In the genomic region with DNA sequence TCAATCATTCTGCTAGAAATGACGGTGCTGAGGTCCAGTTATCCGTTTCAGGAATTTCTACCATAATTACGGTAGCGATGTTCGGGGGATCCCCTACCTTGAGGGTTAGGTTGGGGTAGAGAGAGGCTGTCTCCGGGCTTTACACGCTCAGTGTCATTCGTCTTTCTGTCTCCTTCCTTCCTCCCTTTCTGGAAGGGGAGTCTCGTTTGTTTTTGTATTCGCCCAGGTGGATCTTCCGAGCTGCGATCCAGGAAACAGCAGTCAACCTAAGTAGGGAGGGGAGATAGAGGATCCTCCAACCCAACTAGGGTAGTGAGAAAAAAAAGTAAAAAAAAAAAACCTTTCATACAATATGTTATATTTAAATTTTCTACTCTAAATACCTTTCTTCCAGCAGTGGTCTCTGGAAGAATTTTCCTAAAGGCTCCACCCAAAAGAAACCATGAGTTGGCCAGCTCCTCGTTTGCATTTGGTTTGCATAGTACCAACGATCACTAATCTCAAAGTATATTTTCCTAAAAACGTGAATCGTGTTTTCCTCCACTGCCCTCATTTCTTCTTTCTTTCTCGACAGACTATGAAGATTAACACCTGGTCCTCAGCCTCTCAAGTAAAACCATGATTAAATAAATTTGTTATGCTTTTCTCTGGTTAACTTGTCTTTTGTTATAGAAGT, we compare ENCODE assay signal across 1 cellular context.
TF ChIP-seq lines count a peak whose summit lies in the region.

No MANE protein-coding gene starts in this region.

TF ChIP-seq in GM12878, 131 proteins besides CTCF, POLR2A, EP300 and RAD21:
- 0 out of 2 replicates have a peak, but pooled peaks have one; percentile 3 for TF ChIP-seq ZNF24 (IDR thresholded peaks at IDR 0.05)
- no peak for TF ChIP-seq ZNF207 (IDR thresholded peaks at IDR 0.05; ENCODE audit: borderline replicate concordance)
- peak; percentile 64; the same call in 1 of the 2 replicates for TF ChIP-seq RBBP5 (conservative IDR thresholded peaks at IDR 0.05)
- TF ChIP-seq NR2C2 (IDR thresholded peaks at IDR 0.05; ENCODE audit: borderline replicate concordance, control insufficient read depth, insufficient read length, low read depth), result no peak
- TF ChIP-seq EGR1 (IDR thresholded peaks at IDR 0.05; ENCODE audit: borderline replicate concordance in 1 of 2, low read depth in 2 of 2, low read length in 2 of 2), result no peak
- TF ChIP-seq, protein P1, sequence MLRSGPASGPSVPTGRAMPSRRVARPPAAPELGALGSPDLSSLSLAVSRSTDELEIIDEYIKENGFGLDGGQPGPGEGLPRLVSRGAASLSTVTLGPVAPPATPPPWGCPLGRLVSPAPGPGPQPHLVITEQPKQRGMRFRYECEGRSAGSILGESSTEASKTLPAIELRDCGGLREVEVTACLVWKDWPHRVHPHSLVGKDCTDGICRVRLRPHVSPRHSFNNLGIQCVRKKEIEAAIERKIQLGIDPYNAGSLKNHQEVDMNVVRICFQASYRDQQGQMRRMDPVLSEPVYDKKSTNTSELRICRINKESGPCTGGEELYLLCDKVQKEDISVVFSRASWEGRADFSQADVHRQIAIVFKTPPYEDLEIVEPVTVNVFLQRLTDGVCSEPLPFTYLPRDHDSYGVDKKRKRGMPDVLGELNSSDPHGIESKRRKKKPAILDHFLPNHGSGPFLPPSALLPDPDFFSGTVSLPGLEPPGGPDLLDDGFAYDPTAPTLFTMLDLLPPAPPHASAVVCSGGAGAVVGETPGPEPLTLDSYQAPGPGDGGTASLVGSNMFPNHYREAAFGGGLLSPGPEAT (IDR thresholded peaks at IDR 0.05; ENCODE audit: low read depth), result peak; percentile 91; the same call in 1 of the 2 replicates
- peak; percentile 49 for TF ChIP-seq NBN (IDR thresholded peaks at IDR 0.05)
- TF ChIP-seq, protein P2, sequence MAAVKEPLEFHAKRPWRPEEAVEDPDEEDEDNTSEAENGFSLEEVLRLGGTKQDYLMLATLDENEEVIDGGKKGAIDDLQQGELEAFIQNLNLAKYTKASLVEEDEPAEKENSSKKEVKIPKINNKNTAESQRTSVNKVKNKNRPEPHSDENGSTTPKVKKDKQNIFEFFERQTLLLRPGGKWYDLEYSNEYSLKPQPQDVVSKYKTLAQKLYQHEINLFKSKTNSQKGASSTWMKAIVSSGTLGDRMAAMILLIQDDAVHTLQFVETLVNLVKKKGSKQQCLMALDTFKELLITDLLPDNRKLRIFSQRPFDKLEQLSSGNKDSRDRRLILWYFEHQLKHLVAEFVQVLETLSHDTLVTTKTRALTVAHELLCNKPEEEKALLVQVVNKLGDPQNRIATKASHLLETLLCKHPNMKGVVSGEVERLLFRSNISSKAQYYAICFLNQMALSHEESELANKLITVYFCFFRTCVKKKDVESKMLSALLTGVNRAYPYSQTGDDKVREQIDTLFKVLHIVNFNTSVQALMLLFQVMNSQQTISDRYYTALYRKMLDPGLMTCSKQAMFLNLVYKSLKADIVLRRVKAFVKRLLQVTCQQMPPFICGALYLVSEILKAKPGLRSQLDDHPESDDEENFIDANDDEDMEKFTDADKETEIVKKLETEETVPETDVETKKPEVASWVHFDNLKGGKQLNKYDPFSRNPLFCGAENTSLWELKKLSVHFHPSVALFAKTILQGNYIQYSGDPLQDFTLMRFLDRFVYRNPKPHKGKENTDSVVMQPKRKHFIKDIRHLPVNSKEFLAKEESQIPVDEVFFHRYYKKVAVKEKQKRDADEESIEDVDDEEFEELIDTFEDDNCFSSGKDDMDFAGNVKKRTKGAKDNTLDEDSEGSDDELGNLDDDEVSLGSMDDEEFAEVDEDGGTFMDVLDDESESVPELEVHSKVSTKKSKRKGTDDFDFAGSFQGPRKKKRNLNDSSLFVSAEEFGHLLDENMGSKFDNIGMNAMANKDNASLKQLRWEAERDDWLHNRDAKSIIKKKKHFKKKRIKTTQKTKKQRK (IDR thresholded peaks at IDR 0.05; ENCODE audit: low read depth, low read length), result no peak
- TF ChIP-seq MTA3 (IDR thresholded peaks at IDR 0.05; ENCODE audit: borderline replicate concordance, low read length), result no peak
- TF ChIP-seq BHLHE40 (IDR thresholded peaks at IDR 0.05; ENCODE audit: borderline replicate concordance in 1 of 2, low read depth in 2 of 2, low read length in 1 of 2), result peak; percentile 41 to 79; a peak in 3 of 4 replicates
- TF ChIP-seq, protein P3, sequence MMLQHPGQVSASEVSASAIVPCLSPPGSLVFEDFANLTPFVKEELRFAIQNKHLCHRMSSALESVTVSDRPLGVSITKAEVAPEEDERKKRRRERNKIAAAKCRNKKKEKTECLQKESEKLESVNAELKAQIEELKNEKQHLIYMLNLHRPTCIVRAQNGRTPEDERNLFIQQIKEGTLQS (IDR thresholded peaks at IDR 0.05; ENCODE audit: borderline replicate concordance, extremely low read depth, low read depth, low read length), result no peak
- no peak for TF ChIP-seq EED (IDR thresholded peaks at IDR 0.05; ENCODE audit: low read depth)
- 0 out of 2 replicates have a peak, but pooled peaks have one; percentile 0 for TF ChIP-seq CBX5 (IDR thresholded peaks at IDR 0.05; ENCODE audit: low read depth)
- peak; percentile 1; the same call in 1 of the 2 replicates for TF ChIP-seq RUNX3 (IDR thresholded peaks at IDR 0.05; ENCODE audit: low read length)
- peak; percentile 74; the same call in 1 of the 2 replicates for TF ChIP-seq STAT1 (conservative IDR thresholded peaks at IDR 0.05)
- TF ChIP-seq, protein P4, sequence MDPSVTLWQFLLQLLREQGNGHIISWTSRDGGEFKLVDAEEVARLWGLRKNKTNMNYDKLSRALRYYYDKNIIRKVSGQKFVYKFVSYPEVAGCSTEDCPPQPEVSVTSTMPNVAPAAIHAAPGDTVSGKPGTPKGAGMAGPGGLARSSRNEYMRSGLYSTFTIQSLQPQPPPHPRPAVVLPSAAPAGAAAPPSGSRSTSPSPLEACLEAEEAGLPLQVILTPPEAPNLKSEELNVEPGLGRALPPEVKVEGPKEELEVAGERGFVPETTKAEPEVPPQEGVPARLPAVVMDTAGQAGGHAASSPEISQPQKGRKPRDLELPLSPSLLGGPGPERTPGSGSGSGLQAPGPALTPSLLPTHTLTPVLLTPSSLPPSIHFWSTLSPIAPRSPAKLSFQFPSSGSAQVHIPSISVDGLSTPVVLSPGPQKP (IDR thresholded peaks at IDR 0.05; ENCODE audit: low read depth, low read length), result no peak
- TF ChIP-seq ATF7 (IDR thresholded peaks at IDR 0.05; ENCODE audit: low read depth), result peak; percentile 59
